ENCODE assay signal across 17 cellular contexts in genomic region chr1:143661418-143662120, GRCh38.
DNase-seq lines count a peak whose midpoint lies in the region; ATAC-seq and TF ChIP-seq lines count a peak whose summit lies in the region.
"Had no signal": no experiment of that assay in that cellular context is flagged by ENCODE, and none has a peak within 500 bp of the region (broad histone marks: within the 10 kb centered on the region; RNA-seq: fewer than 3 reads in every experiment).

No MANE protein-coding gene starts in this region.

- intact Hi-C loops in right cardiac atrium (cut with DNase I) = no loop called here
- intact Hi-C loops in heart right ventricle (cut with DNase I) = no loop called here
- intact Hi-C loops in aorta (cut with DNase I) = no loop called here

- peaks cover 1% of the 10 kb centered on the region for H3K4me1 Mint-ChIP-seq in activated naive CD8-positive, alpha-beta T cell treated with anti-CD3 and anti-CD28 coated beads for 36 hours
- H3K4me1 Mint-ChIP-seq: central memory CD8-positive, alpha-beta T cell had no signal

- no peaks in the 10 kb centered on the region for H3K36me3 Mint-ChIP-seq in activated naive CD8-positive, alpha-beta T cell treated with anti-CD3 and anti-CD28 coated beads for 36 hours

- H3K27ac ChIP-seq in right cardiac atrium (ENCODE audit: low read length) (no peak overlapping the region), heart right ventricle (no peak overlapping the region), aorta (ENCODE audit: low read depth in 1 of 2, low read length in 2 of 2) (no peak overlapping the region)
- H3K27ac ChIP-seq: BLaER1 treated with 17β-estradiol and CSF1 and Interleukin-3, amounts not matched to agents 10 nM and 100 nM; pancreas had no signal

- peaks cover 1% of the 10 kb centered on the region for H3K9me3 Mint-ChIP-seq in activated naive CD8-positive, alpha-beta T cell treated with anti-CD3 and anti-CD28 coated beads for 36 hours
- H3K9me3 Mint-ChIP-seq: central memory CD8-positive, alpha-beta T cell had no signal

- peaks cover 2% of the 10 kb centered on the region for H3K27me3 ChIP-seq in right cardiac atrium (ENCODE audit: control insufficient read depth, insufficient read depth)
- peaks cover 7 to 99% (median 96%) of the 10 kb centered on the region in 7 donors for H3K27me3 ChIP-seq in heart right ventricle
- no peaks in the 10 kb centered on the region for H3K27me3 ChIP-seq in aorta (ENCODE audit: control insufficient read depth in 1 of 2, insufficient read depth in 2 of 2, low read length in 1 of 2)
- H3K27me3 ChIP-seq: BLaER1 treated with 17β-estradiol and CSF1 and Interleukin-3, amounts not matched to agents 10 nM and 100 nM had no signal

- H3K27me3 Mint-ChIP-seq in activated naive CD8-positive, alpha-beta T cell treated with anti-CD3 and anti-CD28 coated beads for 36 hours = peaks cover 70% of the 10 kb centered on the region

- H3K36me3 ChIP-seq in heart right ventricle (no peaks in the 10 kb centered on the region), aorta (ENCODE audit: control insufficient read depth in 1 of 2, insufficient read depth in 2 of 2, low read length in 1 of 2) (no peaks in the 10 kb centered on the region)
- H3K36me3 ChIP-seq: BLaER1 treated with 17β-estradiol and CSF1 and Interleukin-3, amounts not matched to agents 10 nM and 100 nM; pancreas had no signal

- H3K4me1 ChIP-seq in right cardiac atrium (ENCODE audit: control insufficient read depth, insufficient read depth, low read length) (no peaks in the 10 kb centered on the region), heart right ventricle (peaks cover 0 to 11% (median 0%) of the 10 kb centered on the region in 9 donors), aorta (ENCODE audit: control insufficient read depth in 1 of 2, insufficient read depth in 2 of 2, low read length in 2 of 2) (no peaks in the 10 kb centered on the region)
- H3K4me1 ChIP-seq: pancreas had no signal

- TF ChIP-seq CTCF in heart right ventricle (IDR thresholded peaks at IDR 0.05) = no peak

- peak overlapping the region; percentile 29 for H3K4me3 ChIP-seq in right cardiac atrium (ENCODE audit: low read length)
- peak overlapping the region in 1 of 10 donors; percentile 17 for H3K4me3 ChIP-seq in heart right ventricle
- H3K4me3 ChIP-seq in aorta (ENCODE audit: low read length in 2 of 2) = no peak overlapping the region
- H3K4me3 ChIP-seq: BLaER1 treated with 17β-estradiol and CSF1 and Interleukin-3, amounts not matched to agents 10 nM and 100 nM had no signal

- 2% methylated on average over 48 of the region's 48 CpGs for WGBS in right cardiac atrium
- 2 to 5% methylated on average over 48 of the region's 48 CpGs for WGBS in heart right ventricle, 2 donors
- WGBS in aorta, 2 donors = 1 to 2% methylated on average over 48 of the region's 48 CpGs

- peaks cover 2% of the 10 kb centered on the region for H3K9me3 ChIP-seq in right cardiac atrium (ENCODE audit: control insufficient read depth, low read length)
- peaks cover 0 to 5% (median 0%) of the 10 kb centered on the region in 11 donors for H3K9me3 ChIP-seq in heart right ventricle
- peaks cover 3% of the 10 kb centered on the region for H3K9me3 ChIP-seq in aorta (ENCODE audit: control insufficient read depth, low read length)
- H3K9me3 ChIP-seq: pancreas had no signal

- ATAC-seq in right cardiac atrium = peak; percentile 19 to 65
- no peak for ATAC-seq in heart right ventricle
- peak; percentile 57 for ATAC-seq in aorta (ENCODE audit: low FRiP score)
- ATAC-seq in HG02840 (IDR thresholded peaks at IDR 0.05; ENCODE audit: low FRiP score, unreplicated experiment) = no peak
- ATAC-seq: HepG2, Panc1 had no signal

- H3K4me3 Mint-ChIP-seq in activated naive CD8-positive, alpha-beta T cell treated with anti-CD3 and anti-CD28 coated beads for 36 hours = peak overlapping the region; percentile 54

- no peak overlapping the region for H3K27ac Mint-ChIP-seq in activated naive CD8-positive, alpha-beta T cell treated with anti-CD3 and anti-CD28 coated beads for 36 hours

- no peak for DNase-seq in right cardiac atrium
- DNase-seq in heart right ventricle = no peak
- no peak for DNase-seq in activated naive CD8-positive, alpha-beta T cell treated with anti-CD3 and anti-CD28 coated beads for 36 hours
- DNase-seq in left kidney (ENCODE audit: low read depth, low spot score) = peak; percentile 8
- DNase-seq in aorta = no peak
- no peak for DNase-seq in activated CD8-positive, alpha-beta memory T cell treated with anti-CD3 and anti-CD28 coated beads, Interleukin-2, amount 50 U/mL, for 4 hours
- no peak for DNase-seq in mesenteric fat pad (ENCODE audit: low spot score)
- DNase-seq: activated CD4-positive, alpha-beta T cell treated with anti-CD3 and anti-CD28 coated beads for 4 hours; activated gamma-delta T cell; DND-41; NCI-H1092 had no signal

Comparison
In these comparisons a context has a peak if more than half of its experiments do, and no peak if none do; other contexts are left out.
1. ATAC-seq: peak in right cardiac atrium (2 of 2) and aorta (single experiment); none in heart right ventricle (0 of 8) and HG02840 (single experiment).